Comparison of ENCODE assay signal across 9 cellular contexts in genomic region chr20:21074605-21075336, GRCh38. TPM values are rescaled to one million over a fixed set of nuclear protein-coding genes. Genes with fewer than 3 reads are reported as not detected.
DNase-seq lines count a peak whose midpoint lies in the region; ATAC-seq and TF ChIP-seq lines count a peak whose summit lies in the region.
"Had no signal": no experiment of that assay in that cellular context is flagged by ENCODE, and none has a peak within 500 bp of the region (broad histone marks: within the 10 kb centered on the region; RNA-seq: fewer than 3 reads in every experiment).

No MANE protein-coding gene starts in this region.

- H3K27me3 Mint-ChIP-seq in WTC11 (ENCODE audit: low read depth) = no peaks in the 10 kb centered on the region; the same call in 1 of the 2 replicates

- H3K27ac ChIP-seq in foreskin keratinocyte = no peak overlapping the region

- no peak overlapping the region for H3K27ac Mint-ChIP-seq in WTC11
- H3K27ac Mint-ChIP-seq: immature natural killer cell had no signal

- H3K4me3 Mint-ChIP-seq in WTC11 = no peak overlapping the region
- H3K4me3 Mint-ChIP-seq: immature natural killer cell had no signal

- POLR2A ChIA-PET in WTC11 (lab: Charles Lee) = no interaction called here

- no peaks in the 10 kb centered on the region for H3K36me3 Mint-ChIP-seq in WTC11
- H3K36me3 Mint-ChIP-seq: immature natural killer cell had no signal

- H3K4me1 ChIP-seq in foreskin keratinocyte = no peaks in the 10 kb centered on the region

- DNase-seq in HPDE6-E6E7 (ENCODE audit: extremely low spot score) (peak; percentile 32), foreskin keratinocyte (peak in 1 of 2 donors; percentile 15), HuH-7 (ENCODE audit: low spot score) (no peak), hepatic stellate cell (ENCODE audit: low spot score) (no peak), WTC11 (ENCODE audit: low spot score) (no peak)
- DNase-seq: GOT3 had no signal

- no peaks in the 10 kb centered on the region for H3K27me3 ChIP-seq in foreskin keratinocyte

- CTCF ChIA-PET in WTC11 (lab: Charles Lee) = interaction anchor here (0.6 kb wide), 1 partner anchor 115 kb away, joined by 3 read pairs; no protein-coding TSS in a partner anchor

- TF ChIP-seq CTCF in foreskin keratinocyte (conservative IDR thresholded peaks at IDR 0.05) = no peak
- no peak for TF ChIP-seq CTCF in WTC11 (IDR thresholded peaks at IDR 0.05)

- H3K4me1 Mint-ChIP-seq in WTC11 = peaks cover 5% of the 10 kb centered on the region
- H3K4me1 Mint-ChIP-seq: immature natural killer cell had no signal

- ATAC-seq in GM19025 (IDR thresholded peaks at IDR 0.05; ENCODE audit: low read depth, unreplicated experiment) (peak; percentile 96), HG02571 (IDR thresholded peaks at IDR 0.05; ENCODE audit: unreplicated experiment) (peak; percentile 97), foreskin keratinocyte (peak; percentile 21), WTC11 (no peak)

- H3K9me3 Mint-ChIP-seq in WTC11 = peaks cover 5% of the 10 kb centered on the region; the same call in 1 of the 2 replicates
- H3K9me3 Mint-ChIP-seq: immature natural killer cell had no signal

TF ChIP-seq in WTC11, 78 proteins besides CTCF, POLR2A, EP300 and RAD21:
- TF ChIP-seq FOXP1 (CRISPR knock-in tag; IDR thresholded peaks at IDR 0.05; ENCODE audit: borderline replicate concordance) (no peak), JAZF1 (CRISPR knock-in tag; IDR thresholded peaks at IDR 0.05) (no peak), ZNF121 (CRISPR knock-in tag; IDR thresholded peaks at IDR 0.05) (no peak), CDX4 (CRISPR knock-in tag; IDR thresholded peaks at IDR 0.05; ENCODE audit: borderline replicate concordance) (no peak), SP1 (CRISPR knock-in tag; conservative IDR thresholded peaks at IDR 0.05) (no peak), AR (CRISPR knock-in tag; IDR thresholded peaks at IDR 0.05) (no peak)

RNA-seq across cellular contexts. Expression of gene LINC00237, which starts 31.4 kb away (rescaled TPM):
- total RNA-seq in foreskin keratinocyte (not detected in 2 replicates), WTC11 (2021) (0.78 to 3.1 TPM (median 0.80 TPM) in 3 replicates)
- polyA plus RNA-seq in foreskin keratinocyte = not detected in 2 replicates

RNA-seq across cellular contexts. Expression of gene KIZ, which starts 51.1 kb away (rescaled TPM):
- total RNA-seq in foreskin keratinocyte (13.7 and 17.8 TPM in 2 replicates), WTC11 (2021) (39.6 to 43.6 TPM (median 41.8 TPM) in 3 replicates)
- polyA plus RNA-seq in foreskin keratinocyte = 12.3 and 13.8 TPM in 2 replicates
